In the genomic region with DNA sequence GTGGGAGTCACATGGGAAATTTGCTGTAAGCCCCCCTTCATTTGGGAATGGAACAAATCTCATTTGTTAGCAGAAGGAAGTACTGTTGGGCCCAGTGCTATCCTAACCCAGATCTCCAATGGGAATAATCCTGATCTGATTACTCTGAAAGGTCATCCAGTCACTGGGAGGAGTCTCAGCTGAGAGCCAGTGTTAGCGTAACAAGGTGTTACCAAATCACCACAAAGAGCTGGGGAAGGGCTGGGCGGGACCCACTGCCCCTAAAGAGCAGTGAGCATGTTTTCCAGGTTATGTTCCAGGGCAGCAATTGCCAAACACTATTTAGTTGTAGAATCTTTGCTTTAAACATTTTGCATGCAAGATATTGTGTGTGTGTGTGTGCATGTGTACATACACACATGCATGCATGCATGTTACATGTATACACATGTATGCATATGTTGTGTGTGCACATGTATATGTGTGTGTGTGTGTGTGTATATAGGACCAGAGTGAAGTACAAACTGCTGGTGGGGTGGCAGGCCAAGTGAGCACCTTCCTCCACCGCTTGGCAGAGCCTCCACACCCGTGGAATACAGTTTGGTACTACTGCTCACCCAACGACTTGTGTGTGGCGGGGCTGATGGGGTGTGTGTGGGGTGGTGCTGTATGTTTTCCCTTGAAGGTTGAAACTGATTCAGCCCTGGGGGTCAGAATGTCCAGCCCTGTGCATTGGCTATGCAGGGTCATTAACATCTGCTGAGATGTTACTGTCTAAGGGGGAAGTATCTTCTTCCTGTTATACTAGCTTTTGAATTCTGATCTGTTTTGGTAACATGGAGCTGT, we compare ENCODE assay signal across 9 cellular contexts. TPM values are rescaled to one million over a fixed set of nuclear protein-coding genes. Genes with fewer than 3 reads are reported as not detected.
DNase-seq lines count a peak whose midpoint lies in the region; ATAC-seq and TF ChIP-seq lines count a peak whose summit lies in the region.
"Had no signal": no experiment of that assay in that cellular context is flagged by ENCODE, and none has a peak within 500 bp of the region (broad histone marks: within the 10 kb centered on the region; RNA-seq: fewer than 3 reads in every experiment).

No MANE protein-coding gene starts in this region.

- no peak for TF ChIP-seq POLR2A in tibial nerve (IDR thresholded peaks at IDR 0.05)

- peak; percentile 19 to 28 for ATAC-seq in activated T-cell treated with anti-CD3 and anti-CD28 coated beads, Interleukin-2, amount 50 U/mL, for 4 hours
- peak; percentile 17 for ATAC-seq in HG03135 (IDR thresholded peaks at IDR 0.05; ENCODE audit: unreplicated experiment)

- H3K27me3 ChIP-seq in colonic mucosa (no peaks in the 10 kb centered on the region), tibial nerve (no peaks in the 10 kb centered on the region)

- H3K4me1 Mint-ChIP-seq in activated T-cell treated with anti-CD3 and anti-CD28 coated beads, Interleukin-2, amount 50 U/mL, for 4 hours (ENCODE audit: low read depth), result peaks cover 44% of the 10 kb centered on the region
- H3K4me1 Mint-ChIP-seq: neural crest cell had no signal

- DNase-seq in activated T-cell treated with anti-CD3 and anti-CD28 coated beads, Interleukin-2, amount 50 U/mL, for 4 hours, result no peak
- DNase-seq in activated T-cell treated with anti-CD3 and anti-CD28 coated beads, Interleukin-2, amount 50 U/mL, for 1 hour, result no peak
- DNase-seq in colonic mucosa (no peak), tibial nerve (ENCODE audit: low spot score in 2 of 2) (no peak), SW480 (ENCODE audit: low spot score) (no peak), NCI-H2196 (lab: John Stamatoyannopoulos, UW; ENCODE audit: unreplicated experiment) (no peak), C1 segment of cervical spinal cord (lab: John Stamatoyannopoulos, UW) (no peak)

- 66 to 70% methylated on average over 6 of the region's 6 CpGs for WGBS in tibial nerve, 2 donors

- no peak for TF ChIP-seq CTCF in colonic mucosa (IDR thresholded peaks at IDR 0.05)
- no peak for TF ChIP-seq CTCF in tibial nerve (IDR thresholded peaks at IDR 0.05)

- H3K9me3 ChIP-seq in colonic mucosa, result no peaks in the 10 kb centered on the region
- peaks cover 0 to 14% (median 3%) of the 10 kb centered on the region in 4 donors for H3K9me3 ChIP-seq in tibial nerve

- peaks cover 4% of the 10 kb centered on the region for H3K9me3 Mint-ChIP-seq in activated T-cell treated with anti-CD3 and anti-CD28 coated beads, Interleukin-2, amount 50 U/mL, for 4 hours

- H3K9ac ChIP-seq in colonic mucosa (ENCODE audit: low read depth in 2 of 2, low read length in 2 of 2), result peak overlapping the region in 1 of 2 donors; percentile 4

- H3K36me3 Mint-ChIP-seq in activated T-cell treated with anti-CD3 and anti-CD28 coated beads, Interleukin-2, amount 50 U/mL, for 4 hours (ENCODE audit: insufficient read depth), result peaks cover 21% of the 10 kb centered on the region

- intact Hi-C loops in colonic mucosa (cut with DNase I), result no loop called here

- no peak overlapping the region for H3K4me3 ChIP-seq in colonic mucosa
- H3K4me3 ChIP-seq in tibial nerve, result no peak overlapping the region

- TF ChIP-seq EP300 in tibial nerve (IDR thresholded peaks at IDR 0.05), result no peak

- peak overlapping the region; percentile 47 for H3K27ac ChIP-seq in colonic mucosa
- H3K27ac ChIP-seq in tibial nerve, result peak overlapping the region in 3 of 4 donors; percentile 34 to 61 (median 57)

- H3K27me3 Mint-ChIP-seq in activated T-cell treated with anti-CD3 and anti-CD28 coated beads, Interleukin-2, amount 50 U/mL, for 4 hours (ENCODE audit: low read depth), result no peaks in the 10 kb centered on the region

- no peaks in the 10 kb centered on the region for H3K36me3 ChIP-seq in colonic mucosa
- peaks cover 0 to 4% (median 0%) of the 10 kb centered on the region in 3 donors for H3K36me3 ChIP-seq in tibial nerve

- no peak overlapping the region for H3K4me3 Mint-ChIP-seq in activated T-cell treated with anti-CD3 and anti-CD28 coated beads, Interleukin-2, amount 50 U/mL, for 4 hours
- H3K4me3 Mint-ChIP-seq: neural crest cell had no signal

- no peaks in the 10 kb centered on the region for H3K4me1 ChIP-seq in colonic mucosa
- peaks cover 0 to 29% (median 10%) of the 10 kb centered on the region in 4 donors for H3K4me1 ChIP-seq in tibial nerve

RNA-seq across cellular contexts. Expression of a gene that starts 15.2 kb away (rescaled TPM):
- total RNA-seq in activated T-cell treated with anti-CD3 and anti-CD28 coated beads, Interleukin-2, amount 50 U/mL, for 4 hours, result 10 to 100 TPM; 31.2 to 35.5 (median 31.7) TPM
- total RNA-seq in colonic mucosa (1 to 10 TPM; 6.5 to 7.1 TPM), tibial nerve (10 to 100 TPM; 22.8 to 55.3 (median 42.1) TPM)

RNA-seq across cellular contexts. Expression of a gene that starts 42.9 kb away (rescaled TPM):
- total RNA-seq in activated T-cell treated with anti-CD3 and anti-CD28 coated beads, Interleukin-2, amount 50 U/mL, for 4 hours, result not detected
- total RNA-seq in colonic mucosa, result not detected
- total RNA-seq in tibial nerve, result not detected
- total RNA-seq: neural crest cell had no signal
